ENCODE assay signal across 18 cellular contexts in genomic region chr19:2210987-2211740, GRCh38. TPM values are rescaled to one million over a fixed set of nuclear protein-coding genes. Genes with fewer than 3 reads are reported as not detected.
"Had no signal": no experiment of that assay in that cellular context is flagged by ENCODE, and none has a peak within 500 bp of the region (broad histone marks: within the 10 kb centered on the region; RNA-seq: fewer than 3 reads in every experiment).

No MANE protein-coding gene starts in this region.

- H3K27me3 ChIP-seq: foreskin keratinocyte, testis, upper lobe of right lung had no signal

- H3K9me3 Mint-ChIP-seq: naive thymus-derived CD8-positive, alpha-beta T cell; stimulated activated naive CD8-positive, alpha-beta T cell treated with anti-CD3 and anti-CD28 coated beads, Interleukin-15, amount 100 ng/mL, for 72 hours had no signal

- H3K27ac ChIP-seq: foreskin keratinocyte, left ventricle myocardium inferior, SK-N-MC, testis, upper lobe of right lung had no signal

- ATAC-seq: foreskin keratinocyte; mucosa of descending colon; naive thymus-derived CD8-positive, alpha-beta T cell; right cardiac atrium had no signal

- H3K9me3 ChIP-seq: left ventricle myocardium inferior, mucosa of descending colon, testis, upper lobe of right lung had no signal

- H3K4me3 Mint-ChIP-seq: naive thymus-derived CD8-positive, alpha-beta T cell; stimulated activated naive CD8-positive, alpha-beta T cell treated with anti-CD3 and anti-CD28 coated beads, Interleukin-15, amount 100 ng/mL, for 72 hours had no signal

- H3K4me1 ChIP-seq: foreskin keratinocyte, testis had no signal

- H3K27me3 Mint-ChIP-seq: naive thymus-derived CD8-positive, alpha-beta T cell; stimulated activated naive CD8-positive, alpha-beta T cell treated with anti-CD3 and anti-CD28 coated beads, Interleukin-15, amount 100 ng/mL, for 72 hours had no signal

- H3K4me3 ChIP-seq: left ventricle myocardium inferior, mucosa of descending colon, SK-N-MC, testis, upper lobe of right lung had no signal

- DNase-seq: activated CD4-positive, alpha-beta T cell treated with anti-CD3 and anti-CD28 coated beads, Interleukin-2, amount 50 U/mL, for 1 hour; activated effector memory CD4-positive, alpha-beta T cell treated with Interleukin-2 at 50 U/mL for 16 hours; activated naive CD4-positive, alpha-beta T cell treated with anti-CD3 and anti-CD28 coated beads, Interleukin-2, amount 50 U/mL, for 16 hours; amniotic stem cell; foreskin keratinocyte; glutamatergic neuron; left ventricle myocardium inferior; mucosa of descending colon; naive thymus-derived CD8-positive, alpha-beta T cell; posterior cingulate gyrus; right cardiac atrium; stimulated activated CD4-positive, alpha-beta T cell treated with anti-CD3 and anti-CD28 coated beads, Interleukin-4, amount 100 ng/mL, for 4 hours; stimulated activated CD8-positive, alpha-beta memory T cell treated with anti-CD3 and anti-CD28 coated beads, Interleukin-4, amount 100 ng/mL, for 48 hours; stimulated activated naive CD8-positive, alpha-beta T cell treated with anti-CD3 and anti-CD28 coated beads, Interleukin-15, amount 100 ng/mL, for 72 hours; testis; upper lobe of right lung had no signal

RNA-seq across cellular contexts. Expression of gene AMH, which starts 38.0 kb away (rescaled TPM):
- total RNA-seq: kidney epithelial cell had no signal

RNA-seq across cellular contexts. Expression of gene JSRP1, which starts 45.1 kb away (rescaled TPM):
- total RNA-seq: foreskin keratinocyte, right cardiac atrium had no signal
